ENCODE assay signal across 1 cellular context in genomic region chr17:76726766-76727718, GRCh38.
A peak's percentile ranks its signal among the peaks of the same experiment; 100 is the strongest.
TF ChIP-seq lines count a peak whose summit lies in the region.

Gene METTL23 (plus strand): TSS chr17:76726839. CDS start chr17:76729711, 2,872 bp downstream.

TF ChIP-seq in K562, 482 proteins besides CTCF, POLR2A, EP300 and RAD21 (continued from another document and continues in another):
- TF ChIP-seq COPS2 (conservative IDR thresholded peaks at IDR 0.05): no peak
- peak; percentile 83 for TF ChIP-seq USF1 (CRISPR knock-in tag; IDR thresholded peaks at IDR 0.05)
- no peak for TF ChIP-seq SRSF1 (IDR thresholded peaks at IDR 0.05; ENCODE audit: low read depth, low read length)
- no peak for TF ChIP-seq GMEB1 (CRISPR knock-in tag; IDR thresholded peaks at IDR 0.05)
- TF ChIP-seq ZNF785 (CRISPR knock-in tag; IDR thresholded peaks at IDR 0.05): no peak
- no peak for TF ChIP-seq ZHX1 (conservative IDR thresholded peaks at IDR 0.05; ENCODE audit: low read length)
- TF ChIP-seq SMARCA4 (IDR thresholded peaks at IDR 0.05): 0 out of 2 replicates have a peak, but pooled peaks have one; percentile 14
- no peak for TF ChIP-seq AFF1 (IDR thresholded peaks at IDR 0.05; ENCODE audit: low read depth in 1 of 2, partially characterized antibody in 2 of 2)
- no peak for TF ChIP-seq ZNF175 (CRISPR knock-in tag; IDR thresholded peaks at IDR 0.05; ENCODE audit: low read depth)
- TF ChIP-seq USF2 (CRISPR knock-in tag; IDR thresholded peaks at IDR 0.05): peak; percentile 72
- no peak for TF ChIP-seq ZNF354B (CRISPR knock-in tag; IDR thresholded peaks at IDR 0.05)
- no peak for TF ChIP-seq MTA1 (IDR thresholded peaks at IDR 0.05; ENCODE audit: borderline replicate concordance)
- no peak for TF ChIP-seq NR3C1 (CRISPR knock-in tag; IDR thresholded peaks at IDR 0.05)
- TF ChIP-seq PYGO2 (tag; IDR thresholded peaks at IDR 0.05): no peak
- no peak for TF ChIP-seq ARID2 (IDR thresholded peaks at IDR 0.05)
- peak in 1 of 2 experiments; percentile 79; a peak in 2 of 4 replicates for TF ChIP-seq HDAC1 (IDR thresholded peaks at IDR 0.05)
- TF ChIP-seq ZNF75A (CRISPR knock-in tag; IDR thresholded peaks at IDR 0.05): no peak
- no peak for TF ChIP-seq THRA (IDR thresholded peaks at IDR 0.05)
- no peak for TF ChIP-seq CREB5 (CRISPR knock-in tag; IDR thresholded peaks at IDR 0.05)
- TF ChIP-seq SMC3 (conservative IDR thresholded peaks at IDR 0.05; ENCODE audit: insufficient read depth, low read depth, low read length): 0 out of 2 replicates have a peak, but pooled peaks have one; percentile 37
- TF ChIP-seq XRCC4 (IDR thresholded peaks at IDR 0.05; ENCODE audit: extremely low read depth, insufficient read depth, insufficient read length): no peak
- TF ChIP-seq TOE1 (IDR thresholded peaks at IDR 0.05; ENCODE audit: borderline replicate concordance): peak; percentile 73; the same call in 1 of the 2 replicates
- no peak for TF ChIP-seq TOE1 (CRISPR knock-in tag; IDR thresholded peaks at IDR 0.05; ENCODE audit: borderline replicate concordance, low read depth)
- no peak for TF ChIP-seq SP2 (IDR thresholded peaks at IDR 0.05; ENCODE audit: extremely low read depth, low read depth, low read length, poor library complexity, severe bottlenecking)
- no peak for TF ChIP-seq WHSC1 (IDR thresholded peaks at IDR 0.05; ENCODE audit: low read length)
- no peak for TF ChIP-seq DNMT1 (IDR thresholded peaks at IDR 0.05)
- peak; percentile 42; the same call in 1 of the 2 replicates for TF ChIP-seq GTF2F1 (IDR thresholded peaks at IDR 0.05; ENCODE audit: low read depth, low read length)
- no peak for TF ChIP-seq ZKSCAN1 (IDR thresholded peaks at IDR 0.05; ENCODE audit: low read depth, low read length)
- TF ChIP-seq ZMIZ1 (IDR thresholded peaks at IDR 0.05; ENCODE audit: low read depth in 2 of 2, low read length in 2 of 2): no peak
- no peak for TF ChIP-seq PHF20 (IDR thresholded peaks at IDR 0.05; ENCODE audit: partially characterized antibody)
- TF ChIP-seq ZNF324 (CRISPR knock-in tag; IDR thresholded peaks at IDR 0.05): no peak
- no peak for TF ChIP-seq MCM5 (IDR thresholded peaks at IDR 0.05; ENCODE audit: low read depth)
- no peak for TF ChIP-seq DMBX1 (CRISPR knock-in tag; IDR thresholded peaks at IDR 0.05; ENCODE audit: borderline replicate concordance)
- no peak for TF ChIP-seq NFE2 (IDR thresholded peaks at IDR 0.05; ENCODE audit: low read depth)
- no peak; the same call in 1 of the 2 replicates for TF ChIP-seq SMARCE1 (IDR thresholded peaks at IDR 0.05)
- TF ChIP-seq ARNT (IDR thresholded peaks at IDR 0.05): no peak
- no peak for TF ChIP-seq NFE2L1 (tag; IDR thresholded peaks at IDR 0.05; ENCODE audit: borderline replicate concordance, low read depth)
- TF ChIP-seq NR0B1 (IDR thresholded peaks at IDR 0.05; ENCODE audit: partially characterized antibody): no peak
- peak; percentile 41 for TF ChIP-seq ESRRA (IDR thresholded peaks at IDR 0.05; ENCODE audit: borderline replicate concordance, low read depth)
- TF ChIP-seq ZBTB8A (IDR thresholded peaks at IDR 0.05; ENCODE audit: partially characterized antibody): no peak
- peak in 1 of 3 experiments; percentile 84; a peak in 2 of 6 replicates for TF ChIP-seq ZBTB11 (CRISPR knock-in tag; IDR thresholded peaks at IDR 0.05)
